8 cellular contexts compared by ENCODE assay signal in genomic region chr10:86399514-86399878, GRCh38. TPM values are rescaled to one million over a fixed set of nuclear protein-coding genes. Genes with fewer than 3 reads are reported as not detected.
DNase-seq lines count a peak whose midpoint lies in the region; ATAC-seq and TF ChIP-seq lines count a peak whose summit lies in the region.

No MANE protein-coding gene starts in this region.

- H3K4me1 ChIP-seq in DND-41 (ENCODE audit: insufficient read depth, low read length) (peaks cover 16% of the 10 kb centered on the region), Panc1 (ENCODE audit: control insufficient read depth, insufficient read depth, low read length) (peaks cover 25% of the 10 kb centered on the region), endocrine pancreas (ENCODE audit: control insufficient read depth, insufficient read depth, low read length) (peaks cover 3% of the 10 kb centered on the region)

- POLR2A ChIA-PET in Panc1 (lab: Charles Lee), result interaction anchor here (0.6 kb wide), 1 partner anchor 90 kb away, joined by 8 read pairs; no protein-coding TSS in a partner anchor

- H3K27me3 Mint-ChIP-seq in progenitor cell of endocrine pancreas, result peaks cover 57% of the 10 kb centered on the region

- H2AFZ ChIP-seq in DND-41 (ENCODE audit: low read depth, low read length), result peak overlapping the region; percentile 86

- TF ChIP-seq CTCF in DND-41 (IDR thresholded peaks at IDR 0.05; ENCODE audit: borderline replicate concordance, extremely low read depth, low read length, poor library complexity, severe bottlenecking) (no peak), Panc1 (IDR thresholded peaks at IDR 0.05) (no peak), progenitor cell of endocrine pancreas (IDR thresholded peaks at IDR 0.05; ENCODE audit: unreplicated experiment) (no peak)

- no peak overlapping the region for H3K27ac Mint-ChIP-seq in progenitor cell of endocrine pancreas

- peak overlapping the region; percentile 72 for H3K4me3 Mint-ChIP-seq in progenitor cell of endocrine pancreas (ENCODE audit: low read depth)

- H3K27me3 ChIP-seq in DND-41 (ENCODE audit: insufficient read depth, low read length, poor library complexity) (no peaks in the 10 kb centered on the region), Panc1 (ENCODE audit: control insufficient read depth, insufficient read depth, low read length) (no peaks in the 10 kb centered on the region), endocrine pancreas (ENCODE audit: control insufficient read depth, insufficient read depth, low read length) (no peaks in the 10 kb centered on the region)

- intact Hi-C loops in Panc1 (cut with micrococcal nuclease; ENCODE audit: unreplicated experiment), result loop anchor here (1.0 kb wide), 1 partner anchor 186 kb away; no protein-coding TSS in a partner anchor

- ATAC-seq in DND-41 (ENCODE audit: insufficient read depth, low read depth) (peak; percentile 1; the same call in 1 of the 3 replicates), Panc1 (no peak), GM18505 (IDR thresholded peaks at IDR 0.05; ENCODE audit: unreplicated experiment) (no peak), GM19395 (IDR thresholded peaks at IDR 0.05; ENCODE audit: unreplicated experiment) (no peak)

- CTCF ChIA-PET in Panc1 (lab: Charles Lee), result interaction anchor here (0.8 to 1.2 kb wide), 3 partner anchors 46 to 186 kb away, joined by 3 to 8 read pairs (median 7); no protein-coding TSS in a partner anchor

- peak overlapping the region in 1 of 2 experiments; percentile 66; a peak in 2 of 4 replicates for H3K4me3 ChIP-seq in DND-41 (ENCODE audit: low read depth in 1 of 2, low read length in 2 of 2)
- H3K4me3 ChIP-seq in Panc1 (ENCODE audit: low read depth in 2 of 2, low read length in 2 of 2), result peak overlapping the region; percentile 77 to 80
- no peak overlapping the region for H3K4me3 ChIP-seq in endocrine pancreas (ENCODE audit: control insufficient read depth, insufficient read depth, low read length)

- H3K9ac ChIP-seq in DND-41 (ENCODE audit: low read depth, low read length) (peak overlapping the region; percentile 71), endocrine pancreas (ENCODE audit: control insufficient read depth, insufficient read depth, low read length) (peak overlapping the region; percentile 57)

- no peaks in the 10 kb centered on the region for H3K36me3 ChIP-seq in DND-41 (ENCODE audit: insufficient read depth, low read length)
- no peaks in the 10 kb centered on the region for H3K36me3 ChIP-seq in Panc1 (ENCODE audit: control insufficient read depth, insufficient read depth, low read length)
- no peaks in the 10 kb centered on the region for H3K36me3 ChIP-seq in endocrine pancreas (ENCODE audit: control insufficient read depth, insufficient read depth, low read length)

- H3K9me3 ChIP-seq in DND-41 (ENCODE audit: insufficient read depth, low read length, severe bottlenecking), result no peaks in the 10 kb centered on the region
- no peaks in the 10 kb centered on the region for H3K9me3 ChIP-seq in Panc1 (ENCODE audit: control insufficient read depth, insufficient read depth, low read depth, low read length)
- H3K9me3 ChIP-seq in endocrine pancreas (ENCODE audit: control insufficient read depth, low read length), result no peaks in the 10 kb centered on the region

- TF ChIP-seq POLR2A in GM18505 (IDR thresholded peaks at IDR 0.05; ENCODE audit: borderline replicate concordance, extremely low read depth, insufficient read depth, insufficient read length), result no peak

- in situ Hi-C loops in Panc1 (cut with HindIII; ENCODE audit: low pct_unique_long_range_greater_than_20kb, low sequenced_read_pairs), result no loop called here

- peaks cover 8% of the 10 kb centered on the region for H3K4me1 Mint-ChIP-seq in progenitor cell of endocrine pancreas (ENCODE audit: low read depth)

- BruUV-seq in Panc1 (replicated peaks; lab: Mats Ljungman, UMichigan), result no TSS peak

- H3K79me2 ChIP-seq in DND-41 (ENCODE audit: insufficient read depth, low read length), result no peaks in the 10 kb centered on the region

- H4K20me1 ChIP-seq in DND-41 (ENCODE audit: insufficient read depth, low read length), result no peaks in the 10 kb centered on the region

- H3K4me2 ChIP-seq in DND-41 (ENCODE audit: insufficient read depth, low read length), result peak overlapping the region; percentile 74

- DNase-seq in DND-41, result no peak
- no peak for DNase-seq in Panc1 (ENCODE audit: low read depth, low spot score)
- DNase-seq in progenitor cell of endocrine pancreas (ENCODE audit: low spot score, unreplicated experiment), result no peak
- no peak for DNase-seq in KG1 (lab: John Stamatoyannopoulos, UW)
- no peak for DNase-seq in NCI-H510A treated with DMSO at 0.1 percent for 48 hours (lab: John Stamatoyannopoulos, UW)

- no peaks in the 10 kb centered on the region for H3K36me3 Mint-ChIP-seq in progenitor cell of endocrine pancreas (ENCODE audit: insufficient read depth)

- peak overlapping the region; percentile 1; the same call in 1 of the 2 replicates for H3K27ac ChIP-seq in DND-41 (ENCODE audit: low read length)
- H3K27ac ChIP-seq in Panc1 (ENCODE audit: low read length), result peak overlapping the region; percentile 78

- H3K9me3 Mint-ChIP-seq in progenitor cell of endocrine pancreas (ENCODE audit: low read depth), result no peaks in the 10 kb centered on the region

RNA-seq across cellular contexts. Expression of gene GRID1, which starts 32.9 kb away (rescaled TPM):
- total RNA-seq in Panc1 (2021; ENCODE audit: unreplicated experiment) (2.3 TPM), progenitor cell of endocrine pancreas (0.22 and 0.42 TPM in 2 replicates)
- polyA plus RNA-seq in Panc1 (2012; ENCODE audit: insufficient read length), result 3.8 TPM
